22 cellular contexts compared by ENCODE assay signal in genomic region chr18:42087876-42088275, GRCh38.
"Had no signal": no experiment of that assay in that cellular context is flagged by ENCODE, and none has a peak within 500 bp of the region (broad histone marks: within the 10 kb centered on the region; RNA-seq: fewer than 3 reads in every experiment).

No MANE protein-coding gene starts in this region.

- H3K27me3 Mint-ChIP-seq: activated B cell treated with CpG ODN at 0.5 μM for 24 hours; activated CD4-positive, alpha-beta T cell treated with anti-CD3 and anti-CD28 coated beads, Interleukin-2, amount 10 ng/mL, durations not matched to agents 24 days and 14 days; activated CD8-positive, alpha-beta memory T cell treated with anti-CD3 and anti-CD28 coated beads, Interleukin-2, amount 10 ng/mL, durations not matched to agents 7 days and 5 days; activated naive CD8-positive, alpha-beta T cell; activated T-cell treated with anti-CD3 and anti-CD28 coated beads, Interleukin-2, amount 50 U/mL, for 24 hours; activated T-helper 17 cell treated with anti-CD3 and anti-CD28 coated beads, Interleukin-2, amount 50 U/mL, for 72 hours; brain; T-helper 17 cell had no signal

- H3K27ac Mint-ChIP-seq: activated B cell treated with CpG ODN at 0.5 μM for 24 hours; activated CD4-positive, alpha-beta T cell treated with anti-CD3 and anti-CD28 coated beads, Interleukin-2, amount 10 ng/mL, durations not matched to agents 24 days and 14 days; activated CD8-positive, alpha-beta memory T cell treated with anti-CD3 and anti-CD28 coated beads, Interleukin-2, amount 10 ng/mL, durations not matched to agents 7 days and 5 days; activated naive CD4-positive, alpha-beta T cell treated with anti-CD3 and anti-CD28 coated beads for 36 hours; activated naive CD8-positive, alpha-beta T cell; activated T-cell treated with anti-CD3 and anti-CD28 coated beads, Interleukin-2, amount 50 U/mL, for 24 hours; activated T-helper 17 cell treated with anti-CD3 and anti-CD28 coated beads, Interleukin-2, amount 50 U/mL, for 72 hours; T-helper 17 cell had no signal

- DNase-seq: activated B cell treated with CpG ODN at 0.5 μM for 24 hours; activated CD4-positive, alpha-beta T cell treated with anti-CD3 and anti-CD28 coated beads for 1 hour; activated CD4-positive, alpha-beta T cell treated with anti-CD3 and anti-CD28 coated beads, Interleukin-2, amount 10 ng/mL, durations not matched to agents 24 days and 14 days; activated CD4-positive, alpha-beta T cell treated with anti-CD3 and anti-CD28 coated beads, Interleukin-2, amount 50 U/mL, for 48 hours; activated CD8-positive, alpha-beta memory T cell treated with anti-CD3 and anti-CD28 coated beads, Interleukin-2, amount 10 ng/mL, durations not matched to agents 7 days and 5 days; activated gamma-delta T cell; activated naive CD4-positive, alpha-beta T cell treated with anti-CD3 and anti-CD28 coated beads for 36 hours; activated T-cell treated with anti-CD3 and anti-CD28 coated beads, Interleukin-2, amount 50 U/mL, for 24 hours; MG63; NCI-H1105; NCI-H1436; NCI-H1694 treated with DMSO at 0.1 percent for 48 hours; NCI-H2081; NCI-H510A treated with DMSO at 0.1 percent for 48 hours; NCI-H69; NK-92 treated with Interleukin-12 subunit alpha and Interleukin-12 subunit beta, amount 100 ng/mL, for 24 hours; SIG-M5; T-helper 17 cell; T-helper 9 cell had no signal

- H3K9me3 Mint-ChIP-seq: activated CD4-positive, alpha-beta T cell treated with anti-CD3 and anti-CD28 coated beads, Interleukin-2, amount 10 ng/mL, durations not matched to agents 24 days and 14 days; activated T-helper 17 cell treated with anti-CD3 and anti-CD28 coated beads, Interleukin-2, amount 50 U/mL, for 72 hours had no signal

- ATAC-seq: activated CD8-positive, alpha-beta memory T cell treated with anti-CD3 and anti-CD28 coated beads, Interleukin-2, amount 10 ng/mL, durations not matched to agents 7 days and 5 days; activated T-helper 17 cell treated with anti-CD3 and anti-CD28 coated beads, Interleukin-2, amount 50 U/mL, for 72 hours; T-helper 17 cell had no signal

- H3K4me3 Mint-ChIP-seq: activated B cell treated with CpG ODN at 0.5 μM for 24 hours; activated CD4-positive, alpha-beta T cell treated with anti-CD3 and anti-CD28 coated beads, Interleukin-2, amount 10 ng/mL, durations not matched to agents 24 days and 14 days; activated CD8-positive, alpha-beta memory T cell treated with anti-CD3 and anti-CD28 coated beads, Interleukin-2, amount 10 ng/mL, durations not matched to agents 7 days and 5 days; activated naive CD4-positive, alpha-beta T cell treated with anti-CD3 and anti-CD28 coated beads for 36 hours; activated naive CD8-positive, alpha-beta T cell; activated T-cell treated with anti-CD3 and anti-CD28 coated beads, Interleukin-2, amount 50 U/mL, for 24 hours; activated T-helper 17 cell treated with anti-CD3 and anti-CD28 coated beads, Interleukin-2, amount 50 U/mL, for 72 hours; brain; T-helper 17 cell had no signal

- H3K4me1 Mint-ChIP-seq: brain, T-helper 17 cell had no signal
